ENCODE assay signal across 36 cellular contexts in genomic region chr21:38358098-38358497, GRCh38.
"Had no signal": no experiment of that assay in that cellular context is flagged by ENCODE, and none has a peak within 500 bp of the region (broad histone marks: within the 10 kb centered on the region; RNA-seq: fewer than 3 reads in every experiment).

No MANE protein-coding gene starts in this region.

- H3K27me3 ChIP-seq: MG63 had no signal

- H3K4me3 ChIP-seq: MG63 had no signal

- H3K36me3 ChIP-seq: MG63 had no signal

- DNase-seq: Karpas-422, Kasumi-1, MG63, MM.1S, MV-4-11, NCI-H1048, NCI-H1092, NCI-H1092 treated with DMSO at 0.1 percent for 48 hours, NCI-H1105, NCI-H1105 treated with DMSO at 0.1 percent for 48 hours, NCI-H1417, NCI-H1417 treated with DMSO at 0.1 percent for 48 hours, NCI-H1436, NCI-H1436 treated with DMSO at 0.1 percent for 48 hours, NCI-H146, NCI-H1694, NCI-H1694 treated with DMSO at 0.1 percent for 48 hours, NCI-H187, NCI-H187 treated with DMSO at 0.1 percent for 48 hours, NCI-H1930, NCI-H2029, NCI-H2029 treated with DMSO at 0.1 percent for 48 hours, NCI-H2081, NCI-H2081 treated with DMSO at 0.1 percent for 48 hours, NCI-H2107, NCI-H2171, NCI-H2171 treated with DMSO at 0.1 percent for 48 hours, NCI-H2227 treated with DMSO at 0.1 percent for 48 hours, NCI-H226, NCI-H345, NCI-H446, NCI-H446 treated with DMSO at 0.1 percent for 48 hours, NCI-H510A, NCI-H510A treated with DMSO at 0.1 percent for 48 hours, NCI-H524, NCI-H524 treated with DMSO at 0.1 percent for 48 hours had no signal

- H3K9me3 ChIP-seq: MG63 had no signal
